Comparison of ENCODE assay signal across 8 cellular contexts in the genomic region with DNA sequence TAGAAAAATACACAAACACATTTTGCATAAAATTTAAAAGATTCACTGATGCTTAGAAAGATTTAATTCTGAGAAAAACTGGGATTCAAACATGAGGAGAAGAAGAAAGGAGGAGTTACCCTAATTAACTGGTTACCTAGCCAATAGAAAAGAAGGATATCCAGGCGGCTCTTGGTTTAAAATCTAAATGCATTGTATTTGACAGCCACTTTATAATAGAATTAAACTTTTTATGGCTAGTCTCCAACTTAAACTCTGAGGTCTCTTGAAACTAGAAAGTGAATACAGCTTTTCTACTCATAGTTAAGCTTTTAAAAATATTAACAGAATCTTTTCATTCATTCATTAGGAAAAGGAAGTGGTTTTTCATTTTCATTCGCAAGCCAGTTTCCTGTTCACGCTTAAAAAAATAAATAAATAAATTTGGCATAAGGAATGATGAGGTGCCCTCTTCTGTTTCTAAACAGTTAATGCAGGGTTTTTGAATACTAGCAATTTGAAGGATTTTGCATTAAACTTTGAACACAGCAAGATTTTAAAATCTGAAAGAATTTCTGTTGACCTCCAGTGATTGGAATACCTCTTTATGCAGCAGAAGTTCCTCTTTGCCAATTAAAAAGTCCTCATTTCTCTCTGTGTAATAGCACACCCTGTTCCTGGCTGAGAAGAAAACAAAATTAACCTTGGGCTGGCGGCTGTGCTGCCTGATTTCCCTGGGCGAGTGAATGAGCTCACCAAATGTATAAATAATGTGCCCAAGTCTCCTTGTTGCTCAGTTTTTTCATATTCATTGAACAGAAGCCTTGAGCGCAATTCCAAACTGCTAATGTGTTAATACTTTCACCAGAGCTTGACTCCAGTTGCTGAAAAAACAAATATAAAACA.
DNase-seq lines count a peak whose midpoint lies in the region; ATAC-seq, FAIRE-seq and TF ChIP-seq lines count a peak whose summit lies in the region.

No MANE protein-coding gene starts in this region.

- H3K9me3 ChIP-seq in SK-N-SH (no peaks in the 10 kb centered on the region), mucosa of descending colon (no peaks in the 10 kb centered on the region)

- TF ChIP-seq CTCF in SK-N-SH (IDR thresholded peaks at IDR 0.05) (peak; percentile 69), foreskin fibroblast (IDR thresholded peaks at IDR 0.05; ENCODE audit: low read depth, low read length) (peak; percentile 36), omental fat pad (IDR thresholded peaks at IDR 0.05) (no peak), mucosa of descending colon (IDR thresholded peaks at IDR 0.05) (no peak)

- ATAC-seq in GM21737 (IDR thresholded peaks at IDR 0.05; ENCODE audit: unreplicated experiment): peak; percentile 39
- ATAC-seq in omental fat pad (ENCODE audit: low FRiP score): no peak
- no peak for ATAC-seq in mucosa of descending colon

- no peak overlapping the region for H3K27ac ChIP-seq in SK-N-SH (ENCODE audit: low read depth in 2 of 2, low read length in 1 of 2)

- FAIRE-seq in G401.6 (lab: Jason Lieb, UNC): peak; percentile 93

- no peak overlapping the region for H3K9ac ChIP-seq in SK-N-SH

- H3K36me3 ChIP-seq in SK-N-SH (replicated peaks in 1 of 2; ENCODE audit: control insufficient read depth in 1 of 2, insufficient read depth in 2 of 2, low read length in 1 of 2) (no peaks in the 10 kb centered on the region), mucosa of descending colon (ENCODE audit: low read depth) (no peaks in the 10 kb centered on the region)

- TF ChIP-seq RAD21 in SK-N-SH (IDR thresholded peaks at IDR 0.05; ENCODE audit: low read length): peak; percentile 85

- H3K4me1 ChIP-seq in SK-N-SH (ENCODE audit: control insufficient read depth in 1 of 2, insufficient read depth in 2 of 2, low read depth in 1 of 2, low read length in 1 of 2): peaks cover 0 to 14% of the 10 kb centered on the region in 2 experiments; a peak in 2 of 4 replicates
- peaks cover 6% of the 10 kb centered on the region for H3K4me1 ChIP-seq in mucosa of descending colon (ENCODE audit: low read depth)

- DNase-seq in LoVo (ENCODE audit: low spot score) (peak; percentile 29), SK-N-SH (peak; percentile 19), foreskin fibroblast (peak in 1 of 2 donors; percentile 49), retina (peak; percentile 14), omental fat pad (ENCODE audit: low spot score) (no peak), mucosa of descending colon (no peak)

- H4K20me1 ChIP-seq in SK-N-SH (ENCODE audit: insufficient read depth): no peaks in the 10 kb centered on the region

- H3K9me2 ChIP-seq in SK-N-SH: no peaks in the 10 kb centered on the region

- no peaks in the 10 kb centered on the region for H3K27me3 ChIP-seq in SK-N-SH (ENCODE audit: insufficient read depth)

- WGBS in SK-N-SH (ENCODE audit: low lambda C conversion rate): 54% methylated on average over 6 of the region's 6 CpGs

- H3K4me3 ChIP-seq in SK-N-SH (ENCODE audit: low read depth in 2 of 2, low read length in 1 of 2) (peak overlapping the region in 1 of 2 experiments; percentile 13; a peak in 1 of 4 replicates), foreskin fibroblast (ENCODE audit: low read depth in 1 of 2, low read length in 2 of 2) (peak overlapping the region in 1 of 2 donors; percentile 14), mucosa of descending colon (no peak overlapping the region)

- peak overlapping the region; percentile 55; the same call in 1 of the 2 replicates for H3K4me2 ChIP-seq in SK-N-SH

- no peaks in the 10 kb centered on the region for H3K79me2 ChIP-seq in SK-N-SH (ENCODE audit: insufficient read depth)

- H3F3A ChIP-seq in SK-N-SH (replicated peaks; ENCODE audit: insufficient read depth): no peaks in the 10 kb centered on the region

- no peak for TF ChIP-seq EP300 in SK-N-SH (IDR thresholded peaks at IDR 0.05; ENCODE audit: borderline replicate concordance in 1 of 2, low read depth in 1 of 2, low read length in 1 of 2)

- CTCF ChIA-PET in SK-N-SH (lab: Yijun Ruan, JAX): interaction anchor here (0.7 to 10.5 kb wide), 19 partner anchors 10 to 581 kb away, joined by 3 to 160 read pairs (median 4); no protein-coding TSS in a partner anchor

- POLR2A ChIA-PET in SK-N-SH (lab: Yijun Ruan, JAX): no interaction called here

- H2AFZ ChIP-seq in SK-N-SH (ENCODE audit: low read depth): peak overlapping the region; percentile 73; the same call in 1 of the 2 replicates

- intact Hi-C loops in mucosa of descending colon (cut with DNase I, micrococcal nuclease): loop anchor here (10.0 kb wide), 2 partner anchors 522 to 532 kb away; no protein-coding TSS in a partner anchor

TF ChIP-seq in SK-N-SH, 30 proteins besides CTCF, POLR2A, EP300 and RAD21:
- TF ChIP-seq, protein P1, sequence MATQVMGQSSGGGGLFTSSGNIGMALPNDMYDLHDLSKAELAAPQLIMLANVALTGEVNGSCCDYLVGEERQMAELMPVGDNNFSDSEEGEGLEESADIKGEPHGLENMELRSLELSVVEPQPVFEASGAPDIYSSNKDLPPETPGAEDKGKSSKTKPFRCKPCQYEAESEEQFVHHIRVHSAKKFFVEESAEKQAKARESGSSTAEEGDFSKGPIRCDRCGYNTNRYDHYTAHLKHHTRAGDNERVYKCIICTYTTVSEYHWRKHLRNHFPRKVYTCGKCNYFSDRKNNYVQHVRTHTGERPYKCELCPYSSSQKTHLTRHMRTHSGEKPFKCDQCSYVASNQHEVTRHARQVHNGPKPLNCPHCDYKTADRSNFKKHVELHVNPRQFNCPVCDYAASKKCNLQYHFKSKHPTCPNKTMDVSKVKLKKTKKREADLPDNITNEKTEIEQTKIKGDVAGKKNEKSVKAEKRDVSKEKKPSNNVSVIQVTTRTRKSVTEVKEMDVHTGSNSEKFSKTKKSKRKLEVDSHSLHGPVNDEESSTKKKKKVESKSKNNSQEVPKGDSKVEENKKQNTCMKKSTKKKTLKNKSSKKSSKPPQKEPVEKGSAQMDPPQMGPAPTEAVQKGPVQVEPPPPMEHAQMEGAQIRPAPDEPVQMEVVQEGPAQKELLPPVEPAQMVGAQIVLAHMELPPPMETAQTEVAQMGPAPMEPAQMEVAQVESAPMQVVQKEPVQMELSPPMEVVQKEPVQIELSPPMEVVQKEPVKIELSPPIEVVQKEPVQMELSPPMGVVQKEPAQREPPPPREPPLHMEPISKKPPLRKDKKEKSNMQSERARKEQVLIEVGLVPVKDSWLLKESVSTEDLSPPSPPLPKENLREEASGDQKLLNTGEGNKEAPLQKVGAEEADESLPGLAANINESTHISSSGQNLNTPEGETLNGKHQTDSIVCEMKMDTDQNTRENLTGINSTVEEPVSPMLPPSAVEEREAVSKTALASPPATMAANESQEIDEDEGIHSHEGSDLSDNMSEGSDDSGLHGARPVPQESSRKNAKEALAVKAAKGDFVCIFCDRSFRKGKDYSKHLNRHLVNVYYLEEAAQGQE (IDR thresholded peaks at IDR 0.05; ENCODE audit: low read depth, low read length): no peak
- TF ChIP-seq SMC3 (IDR thresholded peaks at IDR 0.05; ENCODE audit: low read depth, low read length) (peak; percentile 52), MXI1 (IDR thresholded peaks at IDR 0.05; ENCODE audit: low read depth, low read length) (peak; percentile 43)

Comparison
In these comparisons a context has a peak if more than half of its experiments do, and no peak if none do; other contexts are left out.
1. DNase-seq: peak in LoVo (single experiment), SK-N-SH (single experiment) and retina (single experiment); none in omental fat pad (single experiment) and mucosa of descending colon (0 of 3).
2. CTCF ChIP-seq: peak in SK-N-SH (single experiment) and foreskin fibroblast (single experiment); none in omental fat pad (0 of 3) and mucosa of descending colon (single experiment).